In genomic region chr5:72167257-72167656, GRCh38 we compare ENCODE assay signal across 18 cellular contexts. TPM values are rescaled to one million over a fixed set of nuclear protein-coding genes. Genes with fewer than 3 reads are reported as not detected.
A peak's percentile ranks its signal among the peaks of the same experiment; 100 is the strongest.
DNase-seq lines count a peak whose midpoint lies in the region; ATAC-seq and TF ChIP-seq lines count a peak whose summit lies in the region.
"Had no signal": no experiment of that assay in that cellular context is flagged by ENCODE, and none has a peak within 500 bp of the region (broad histone marks: within the 10 kb centered on the region; RNA-seq: fewer than 3 reads in every experiment).

No MANE protein-coding gene starts in this region.

- H3K27me3 ChIP-seq in tibial artery, result no peaks in the 10 kb centered on the region
- H3K27me3 ChIP-seq in CD4-positive, alpha-beta memory T cell (ENCODE audit: insufficient read depth, low read length), result no peaks in the 10 kb centered on the region
- H3K27me3 ChIP-seq: left lung had no signal

- H3K4me1 Mint-ChIP-seq in activated naive CD8-positive, alpha-beta T cell treated with anti-CD3 and anti-CD28 coated beads, Interleukin-2, amount 50 U/mL, for 24 hours, result peaks cover 7% of the 10 kb centered on the region
- peaks cover 10% of the 10 kb centered on the region for H3K4me1 Mint-ChIP-seq in activated naive CD8-positive, alpha-beta T cell treated with anti-CD3 and anti-CD28 coated beads for 36 hours
- H3K4me1 Mint-ChIP-seq in chondrocyte (ENCODE audit: low read depth) (peaks cover 74% of the 10 kb centered on the region), mesothelial cell of epicardium (peaks cover 40% of the 10 kb centered on the region)
- H3K4me1 Mint-ChIP-seq in CD4-positive, alpha-beta memory T cell, result peaks cover 0 to 5% (median 0%) of the 10 kb centered on the region in 4 donors

- no peaks in the 10 kb centered on the region for H3K36me3 Mint-ChIP-seq in activated naive CD8-positive, alpha-beta T cell treated with anti-CD3 and anti-CD28 coated beads, Interleukin-2, amount 50 U/mL, for 24 hours (ENCODE audit: low read depth)
- no peaks in the 10 kb centered on the region for H3K36me3 Mint-ChIP-seq in activated naive CD8-positive, alpha-beta T cell treated with anti-CD3 and anti-CD28 coated beads for 36 hours
- H3K36me3 Mint-ChIP-seq in chondrocyte (ENCODE audit: low read depth) (peaks cover 18% of the 10 kb centered on the region), mesothelial cell of epicardium (no peaks in the 10 kb centered on the region)
- no peaks in the 10 kb centered on the region for H3K36me3 Mint-ChIP-seq in CD4-positive, alpha-beta memory T cell
- H3K36me3 Mint-ChIP-seq: activated naive CD8-positive, alpha-beta T cell treated with anti-CD3 and anti-CD28 coated beads, Interleukin-2, amount 10 ng/mL, durations not matched to agents 7 days and 5 days had no signal

- no peaks in the 10 kb centered on the region for H3K9me3 Mint-ChIP-seq in activated naive CD8-positive, alpha-beta T cell treated with anti-CD3 and anti-CD28 coated beads, Interleukin-2, amount 50 U/mL, for 24 hours
- no peaks in the 10 kb centered on the region for H3K9me3 Mint-ChIP-seq in activated naive CD8-positive, alpha-beta T cell treated with anti-CD3 and anti-CD28 coated beads for 36 hours
- no peaks in the 10 kb centered on the region for H3K9me3 Mint-ChIP-seq in chondrocyte (ENCODE audit: low read depth)
- H3K9me3 Mint-ChIP-seq in mesothelial cell of epicardium, result no peaks in the 10 kb centered on the region
- H3K9me3 Mint-ChIP-seq in CD4-positive, alpha-beta memory T cell, result no peaks in the 10 kb centered on the region
- H3K9me3 Mint-ChIP-seq: activated naive CD8-positive, alpha-beta T cell treated with anti-CD3 and anti-CD28 coated beads, Interleukin-2, amount 10 ng/mL, durations not matched to agents 7 days and 5 days; activated T-helper 1 cell treated with anti-CD3 and anti-CD28 coated beads, Interleukin-12 subunit alpha, Interleukin-12 subunit beta, Interleukin-2, Interleukin-4 antibody, amounts not matched to agents 30 ng/mL and 10 ng/mL and 1 ng/mL, durations not matched to agents 14 hours and 24 hours and 36 hours; effector memory CD8-positive, alpha-beta T cell; type B pancreatic cell had no signal

- H3K27ac Mint-ChIP-seq in activated naive CD8-positive, alpha-beta T cell treated with anti-CD3 and anti-CD28 coated beads, Interleukin-2, amount 50 U/mL, for 24 hours, result no peak overlapping the region
- H3K27ac Mint-ChIP-seq in activated naive CD8-positive, alpha-beta T cell treated with anti-CD3 and anti-CD28 coated beads for 36 hours, result no peak overlapping the region
- peak overlapping the region; percentile 37 for H3K27ac Mint-ChIP-seq in chondrocyte (ENCODE audit: unreplicated experiment)
- peak overlapping the region; percentile 90 for H3K27ac Mint-ChIP-seq in mesothelial cell of epicardium
- H3K27ac Mint-ChIP-seq in CD4-positive, alpha-beta memory T cell, result no peak overlapping the region
- H3K27ac Mint-ChIP-seq: activated CD8-positive, alpha-beta T cell treated with anti-CD3 and anti-CD28 coated beads, Interleukin-2, amount 10 ng/mL, durations not matched to agents 7 days and 5 days; activated naive CD8-positive, alpha-beta T cell treated with anti-CD3 and anti-CD28 coated beads, Interleukin-2, amount 10 ng/mL, durations not matched to agents 7 days and 5 days; activated T-helper 1 cell treated with anti-CD3 and anti-CD28 coated beads, Interleukin-12 subunit alpha, Interleukin-12 subunit beta, Interleukin-2, Interleukin-4 antibody, amounts not matched to agents 30 ng/mL and 10 ng/mL and 1 ng/mL, durations not matched to agents 14 hours and 24 hours and 36 hours; effector memory CD8-positive, alpha-beta T cell had no signal

- peak overlapping the region; percentile 34 to 68 for H3K27ac ChIP-seq in tibial artery
- H3K27ac ChIP-seq in CD4-positive, alpha-beta memory T cell (ENCODE audit: low read depth, low read length), result no peak overlapping the region
- H3K27ac ChIP-seq: WERI-Rb-1 had no signal

- ATAC-seq in activated naive CD8-positive, alpha-beta T cell treated with anti-CD3 and anti-CD28 coated beads, Interleukin-2, amount 50 U/mL, for 24 hours, result peak; percentile 63
- ATAC-seq: activated CD8-positive, alpha-beta T cell treated with anti-CD3 and anti-CD28 coated beads, Interleukin-2, amount 10 ng/mL, durations not matched to agents 7 days and 5 days; effector memory CD8-positive, alpha-beta T cell; HepG2 had no signal

- CTCF ChIA-PET in CD4-positive, alpha-beta memory T cell (lab: Charles Lee; ENCODE audit: partially characterized antibody), result no interaction called here

- H3K27me3 Mint-ChIP-seq in activated naive CD8-positive, alpha-beta T cell treated with anti-CD3 and anti-CD28 coated beads, Interleukin-2, amount 50 U/mL, for 24 hours, result peaks cover 57% of the 10 kb centered on the region
- H3K27me3 Mint-ChIP-seq in activated naive CD8-positive, alpha-beta T cell treated with anti-CD3 and anti-CD28 coated beads for 36 hours, result peaks cover 74% of the 10 kb centered on the region
- H3K27me3 Mint-ChIP-seq in chondrocyte (ENCODE audit: low read depth), result no peaks in the 10 kb centered on the region
- no peaks in the 10 kb centered on the region for H3K27me3 Mint-ChIP-seq in mesothelial cell of epicardium (ENCODE audit: low read depth)
- peaks cover 9 to 35% of the 10 kb centered on the region in 2 donors for H3K27me3 Mint-ChIP-seq in CD4-positive, alpha-beta memory T cell
- H3K27me3 Mint-ChIP-seq: type B pancreatic cell had no signal

- no peak for DNase-seq in activated naive CD8-positive, alpha-beta T cell treated with anti-CD3 and anti-CD28 coated beads, Interleukin-2, amount 50 U/mL, for 24 hours
- DNase-seq in activated naive CD8-positive, alpha-beta T cell treated with anti-CD3 and anti-CD28 coated beads for 36 hours, result no peak
- DNase-seq in chondrocyte (ENCODE audit: low spot score) (no peak), mesothelial cell of epicardium (ENCODE audit: low spot score in 2 of 2, unreplicated experiment in 2 of 2) (no peak), tibial artery (no peak), D341Med (ENCODE audit: low spot score) (no peak), NCI-H2029 treated with DMSO at 0.1 percent for 48 hours (lab: John Stamatoyannopoulos, UW) (no peak)
- DNase-seq in CD4-positive, alpha-beta memory T cell, result no peak
- DNase-seq: 8988T; activated CD8-positive, alpha-beta T cell treated with anti-CD3 and anti-CD28 coated beads, Interleukin-2, amount 10 ng/mL, durations not matched to agents 7 days and 5 days; activated naive CD8-positive, alpha-beta T cell treated with anti-CD3 and anti-CD28 coated beads, Interleukin-2, amount 10 ng/mL, durations not matched to agents 7 days and 5 days; effector memory CD8-positive, alpha-beta T cell; T-helper 1 cell; WERI-Rb-1 had no signal

- no peaks in the 10 kb centered on the region for H3K9me3 ChIP-seq in tibial artery
- H3K9me3 ChIP-seq in CD4-positive, alpha-beta memory T cell (ENCODE audit: control insufficient read depth in 1 of 2, low read length in 2 of 2), result no peaks in the 10 kb centered on the region
- H3K9me3 ChIP-seq: left lung had no signal

- intact Hi-C loops in tibial artery (cut with DNase I; ENCODE audit: low total_unique reads), result no loop called here
- intact Hi-C loops in CD4-positive, alpha-beta memory T cell (cut with micrococcal nuclease), result no loop called here

- POLR2A ChIA-PET in CD4-positive, alpha-beta memory T cell (lab: Charles Lee; ENCODE audit: partially characterized antibody), result no interaction called here

- peaks cover 0 to 76% (median 37%) of the 10 kb centered on the region in 4 donors for H3K4me1 ChIP-seq in tibial artery
- no peaks in the 10 kb centered on the region for H3K4me1 ChIP-seq in CD4-positive, alpha-beta memory T cell (ENCODE audit: insufficient read depth, low read length)

- no peak overlapping the region for H3K4me3 Mint-ChIP-seq in activated naive CD8-positive, alpha-beta T cell treated with anti-CD3 and anti-CD28 coated beads, Interleukin-2, amount 50 U/mL, for 24 hours
- H3K4me3 Mint-ChIP-seq in activated naive CD8-positive, alpha-beta T cell treated with anti-CD3 and anti-CD28 coated beads for 36 hours, result no peak overlapping the region
- H3K4me3 Mint-ChIP-seq in chondrocyte (ENCODE audit: unreplicated experiment) (no peak overlapping the region), mesothelial cell of epicardium (no peak overlapping the region)
- no peak overlapping the region for H3K4me3 Mint-ChIP-seq in CD4-positive, alpha-beta memory T cell
- H3K4me3 Mint-ChIP-seq: activated CD8-positive, alpha-beta T cell treated with anti-CD3 and anti-CD28 coated beads, Interleukin-2, amount 10 ng/mL, durations not matched to agents 7 days and 5 days; activated naive CD8-positive, alpha-beta T cell treated with anti-CD3 and anti-CD28 coated beads, Interleukin-2, amount 10 ng/mL, durations not matched to agents 7 days and 5 days; activated T-helper 1 cell treated with anti-CD3 and anti-CD28 coated beads, Interleukin-12 subunit alpha, Interleukin-12 subunit beta, Interleukin-2, Interleukin-4 antibody, amounts not matched to agents 30 ng/mL and 10 ng/mL and 1 ng/mL, durations not matched to agents 14 hours and 24 hours and 36 hours; effector memory CD8-positive, alpha-beta T cell had no signal

- H3K36me3 ChIP-seq in tibial artery, result no peaks in the 10 kb centered on the region
- H3K36me3 ChIP-seq in CD4-positive, alpha-beta memory T cell (ENCODE audit: insufficient read depth, low read length), result no peaks in the 10 kb centered on the region
- H3K36me3 ChIP-seq: left lung had no signal

- no peak overlapping the region for H3K4me3 ChIP-seq in tibial artery
- H3K4me3 ChIP-seq in CD4-positive, alpha-beta memory T cell (ENCODE audit: low read length in 2 of 2), result no peak overlapping the region
- H3K4me3 ChIP-seq: left lung had no signal

- TF ChIP-seq CTCF in chondrocyte (IDR thresholded peaks at IDR 0.05), result no peak
- TF ChIP-seq CTCF in mesothelial cell of epicardium (IDR thresholded peaks at IDR 0.05; ENCODE audit: unreplicated experiment), result no peak
- no peak for TF ChIP-seq CTCF in tibial artery (IDR thresholded peaks at IDR 0.05)

RNA-seq across cellular contexts. Expression of gene MAP1B, which starts 60.0 kb away (rescaled TPM):
- total RNA-seq in activated naive CD8-positive, alpha-beta T cell treated with anti-CD3 and anti-CD28 coated beads for 36 hours, result under 1 TPM; 0.10 to 0.27 TPM
- total RNA-seq in chondrocyte, result 316 to 411 TPM (median 409 TPM) in 3 replicates
- total RNA-seq in mesothelial cell of epicardium, result 60.8 to 61.2 TPM (median 61.0 TPM) in 3 replicates
- not detected for total RNA-seq in CD4-positive, alpha-beta memory T cell
- under 1 TPM; 0.13 to 0.25 TPM for polyA plus RNA-seq in CD4-positive, alpha-beta memory T cell
- total RNA-seq: activated naive CD8-positive, alpha-beta T cell treated with anti-CD3 and anti-CD28 coated beads, Interleukin-2, amount 10 ng/mL, durations not matched to agents 7 days and 5 days; activated T-helper 1 cell treated with anti-CD3 and anti-CD28 coated beads, Interleukin-12 subunit alpha, Interleukin-12 subunit beta, Interleukin-2, Interleukin-4 antibody, amounts not matched to agents 30 ng/mL and 10 ng/mL and 1 ng/mL, durations not matched to agents 14 hours and 24 hours and 36 hours had no signal

Comparison
In these comparisons a context has a peak if more than half of its experiments do, and no peak if none do; other contexts are left out.
1. H3K27ac Mint-ChIP-seq: peak in chondrocyte (single experiment) and mesothelial cell of epicardium (single experiment); none in activated naive CD8-positive, alpha-beta T cell treated with anti-CD3 and anti-CD28 coated beads, Interleukin-2, amount 50 U/mL, for 24 hours (single experiment), activated naive CD8-positive, alpha-beta T cell treated with anti-CD3 and anti-CD28 coated beads for 36 hours (single experiment) and CD4-positive, alpha-beta memory T cell (0 of 7).
2. RNA of gene MAP1B, which starts 60.0 kb away (total RNA-seq): 316 to 411 TPM in chondrocyte and 60.8 to 61.2 TPM in mesothelial cell of epicardium; 0.10 to 0.27 TPM in activated naive CD8-positive, alpha-beta T cell treated with anti-CD3 and anti-CD28 coated beads for 36 hours and not detected in CD4-positive, alpha-beta memory T cell; every median in the first group is over 10 times any median in the second.